In genomic region chr22:16965560-16965959, GRCh38 we compare ENCODE assay signal across 14 cellular contexts. TPM values are rescaled to one million over a fixed set of nuclear protein-coding genes. Genes with fewer than 3 reads are reported as not detected.
DNase-seq lines count a peak whose midpoint lies in the region; ATAC-seq lines count a peak whose summit lies in the region.
"Had no signal": no experiment of that assay in that cellular context is flagged by ENCODE, and none has a peak within 500 bp of the region (broad histone marks: within the 10 kb centered on the region; RNA-seq: fewer than 3 reads in every experiment).

No MANE protein-coding gene starts in this region.

- H3K36me3 ChIP-seq in trophoblast cell (ENCODE audit: control insufficient read depth in 1 of 2, insufficient read depth in 2 of 2, low read length in 2 of 2): no peaks in the 10 kb centered on the region
- H3K36me3 ChIP-seq: BE2C, HAP-1 had no signal

- H3K27me3 ChIP-seq in trophoblast cell (ENCODE audit: insufficient read depth, low read length): no peaks in the 10 kb centered on the region
- H3K27me3 ChIP-seq: BE2C had no signal

- no peak overlapping the region for H4K8ac ChIP-seq in trophoblast cell (ENCODE audit: low read depth, low read length)

- no peak overlapping the region for H3K4ac ChIP-seq in trophoblast cell (ENCODE audit: low read depth, low read length)

- DNase-seq in stimulated activated naive CD8-positive, alpha-beta T cell treated with anti-CD3 and anti-CD28 coated beads, Interleukin-15, amount 100 ng/mL, for 72 hours: no peak
- no peak for DNase-seq in stimulated activated naive CD8-positive, alpha-beta T cell treated with anti-CD3 and anti-CD28 coated beads, Interleukin-15, Interleukin-2, amounts not matched to agents 100 U/mL and 50 U/mL, for 24 hours
- DNase-seq in germinal center (ENCODE audit: low spot score): peak; percentile 0
- DNase-seq in trophoblast cell: no peak
- no peak for DNase-seq in glomerular visceral epithelial cell (ENCODE audit: extremely low spot score)
- no peak for DNase-seq in OCI-M2 (lab: John Stamatoyannopoulos, UW; ENCODE audit: unreplicated experiment)
- DNase-seq: BE2C; C1 segment of cervical spinal cord; CD4-positive, CD25-positive, alpha-beta regulatory T cell; CD8-positive, alpha-beta memory T cell; COR-L47; GM23248 had no signal

- peak overlapping the region; percentile 3 to 54 for H3K27ac Mint-ChIP-seq in stimulated activated naive CD8-positive, alpha-beta T cell treated with anti-CD3 and anti-CD28 coated beads, Interleukin-15, amount 100 ng/mL, for 72 hours
- H3K27ac Mint-ChIP-seq: CD4-positive, CD25-positive, alpha-beta regulatory T cell; CD8-positive, alpha-beta memory T cell had no signal

- H3K27me3 Mint-ChIP-seq in stimulated activated naive CD8-positive, alpha-beta T cell treated with anti-CD3 and anti-CD28 coated beads, Interleukin-15, amount 100 ng/mL, for 72 hours: no peaks in the 10 kb centered on the region

- peaks cover 82% of the 10 kb centered on the region for H3K9me3 ChIP-seq in trophoblast cell (ENCODE audit: insufficient read depth, low read depth, low read length)
- H3K9me3 ChIP-seq: BE2C, HAP-1 had no signal

- no peaks in the 10 kb centered on the region for H3K9me3 Mint-ChIP-seq in stimulated activated naive CD8-positive, alpha-beta T cell treated with anti-CD3 and anti-CD28 coated beads, Interleukin-15, amount 100 ng/mL, for 72 hours
- H3K9me3 Mint-ChIP-seq: CD8-positive, alpha-beta memory T cell had no signal

- no peak overlapping the region for H2BK12ac ChIP-seq in trophoblast cell (ENCODE audit: low read length)

- H3K4me3 ChIP-seq in trophoblast cell (ENCODE audit: low read depth, low read length): peak overlapping the region; percentile 4
- H3K4me3 ChIP-seq: GM23248, HAP-1 had no signal

- H3K79me1 ChIP-seq in trophoblast cell (ENCODE audit: low read length): no peaks in the 10 kb centered on the region

- no peak overlapping the region for H4K12ac ChIP-seq in trophoblast cell (ENCODE audit: low read depth, low read length)

- no CpG with 5 or more reads among the region's 5 CpGs for WGBS in trophoblast cell (ENCODE audit: extremely low coverage, insufficient coverage, insufficient read length)

- no peak overlapping the region for H3K23ac ChIP-seq in trophoblast cell (ENCODE audit: low read length)

- H2AFZ ChIP-seq in trophoblast cell (ENCODE audit: insufficient read depth, low read length, poor library complexity): no peak overlapping the region
- H2AFZ ChIP-seq: GM23248 had no signal

- H3K18ac ChIP-seq in trophoblast cell (ENCODE audit: low read length): no peak overlapping the region

- no peak overlapping the region for H3K4me2 ChIP-seq in trophoblast cell (ENCODE audit: low read length)

- no peak overlapping the region for H3K4me3 Mint-ChIP-seq in stimulated activated naive CD8-positive, alpha-beta T cell treated with anti-CD3 and anti-CD28 coated beads, Interleukin-15, amount 100 ng/mL, for 72 hours
- H3K4me3 Mint-ChIP-seq: CD4-positive, CD25-positive, alpha-beta regulatory T cell; CD8-positive, alpha-beta memory T cell had no signal

- H2BK5ac ChIP-seq in trophoblast cell (ENCODE audit: low read depth, low read length, poor library complexity): no peak overlapping the region

- no peak overlapping the region for H4K91ac ChIP-seq in trophoblast cell (ENCODE audit: low read depth, low read length)

- H3K9ac ChIP-seq in trophoblast cell (ENCODE audit: low read length): no peak overlapping the region
- H3K9ac ChIP-seq: GM23248 had no signal

- H3K14ac ChIP-seq in trophoblast cell (ENCODE audit: low read length): no peak overlapping the region

- H3K4me1 ChIP-seq in trophoblast cell (ENCODE audit: control insufficient read depth in 1 of 2, insufficient read depth in 2 of 2, low read length in 2 of 2): no peaks in the 10 kb centered on the region
- H3K4me1 ChIP-seq: BE2C, HAP-1 had no signal

- H3K79me2 ChIP-seq in trophoblast cell (ENCODE audit: control insufficient read depth, insufficient read depth, low read length, poor library complexity): no peaks in the 10 kb centered on the region

- no peak overlapping the region for H2AK5ac ChIP-seq in trophoblast cell (ENCODE audit: low read length)

- peaks cover 9% of the 10 kb centered on the region for H3K4me1 Mint-ChIP-seq in stimulated activated naive CD8-positive, alpha-beta T cell treated with anti-CD3 and anti-CD28 coated beads, Interleukin-15, amount 100 ng/mL, for 72 hours
- H3K4me1 Mint-ChIP-seq: CD4-positive, CD25-positive, alpha-beta regulatory T cell; CD8-positive, alpha-beta memory T cell had no signal

- no peak overlapping the region for H2BK120ac ChIP-seq in trophoblast cell (ENCODE audit: insufficient read depth, low read length, poor library complexity)

- ATAC-seq in stimulated activated naive CD8-positive, alpha-beta T cell treated with anti-CD3 and anti-CD28 coated beads, Interleukin-15, amount 100 ng/mL, for 72 hours: no peak
- ATAC-seq in stimulated activated naive CD8-positive, alpha-beta T cell treated with anti-CD3 and anti-CD28 coated beads, Interleukin-15, Interleukin-2, amounts not matched to agents 100 U/mL and 50 U/mL, for 24 hours: no peak
- ATAC-seq: HepG2 had no signal

- H3K27ac ChIP-seq in trophoblast cell (ENCODE audit: low read depth, low read length): no peak overlapping the region
- H3K27ac ChIP-seq: GM23248 had no signal

RNA-seq across cellular contexts. Expression of gene GAB4, which starts 42.5 kb away (rescaled TPM):
- not detected in 2 replicates for polyA plus RNA-seq in trophoblast cell (2013)
- polyA plus RNA-seq: CD4-positive, CD25-positive, alpha-beta regulatory T cell; CD8-positive, alpha-beta memory T cell; GM23248; HepG2 had no signal
